Comparison of ENCODE assay signal across 19 cellular contexts in genomic region chr4:134650461-134650860, GRCh38.
DNase-seq lines count a peak whose midpoint lies in the region; ATAC-seq and TF ChIP-seq lines count a peak whose summit lies in the region.
"Had no signal": no experiment of that assay in that cellular context is flagged by ENCODE, and none has a peak within 500 bp of the region (broad histone marks: within the 10 kb centered on the region; RNA-seq: fewer than 3 reads in every experiment).

No MANE protein-coding gene starts in this region.

- no peak for ATAC-seq in stimulated activated naive CD8-positive, alpha-beta T cell treated with anti-CD3 and anti-CD28 coated beads, Interleukin-15, Interleukin-2, amounts not matched to agents 100 U/mL and 50 U/mL, for 24 hours
- no peak for ATAC-seq in GM19328 (IDR thresholded peaks at IDR 0.05; ENCODE audit: unreplicated experiment)
- ATAC-seq: SK-N-SH treated with all-trans-retinoic acid at 6 μM for 48 hours had no signal

- in situ Hi-C loops in GM13977 (cut with MboI; ENCODE audit: low pct_unique_long_range_greater_than_20kb, low sequenced_read_pairs, unreplicated experiment): no loop called here

- no peak overlapping the region for H3K9ac ChIP-seq in SK-N-SH
- H3K9ac ChIP-seq: GM23248 had no signal

- no peaks in the 10 kb centered on the region for H3K27me3 ChIP-seq in SK-N-SH (ENCODE audit: insufficient read depth)

- CTCF ChIA-PET in SK-N-SH (lab: Yijun Ruan, JAX): interaction anchor here (1.4 kb wide), 1 partner anchor 15 kb away, joined by 4 read pairs; no protein-coding TSS in a partner anchor

- TF ChIP-seq CTCF in GM13977 (IDR thresholded peaks at IDR 0.05; ENCODE audit: extremely low read depth, insufficient read depth, missing control alignments) (peak; percentile 6), VCaP (conservative IDR thresholded peaks at IDR 0.05) (peak; percentile 30), endothelial cell (IDR thresholded peaks at IDR 0.05; ENCODE audit: unreplicated experiment) (peak; percentile 25), SK-N-SH (IDR thresholded peaks at IDR 0.05) (no peak)

- H3K9me2 ChIP-seq in SK-N-SH: no peaks in the 10 kb centered on the region

- no peak for DNase-seq in GM13977 (ENCODE audit: low spot score)
- no peak for DNase-seq in endothelial cell (ENCODE audit: low spot score)
- peak; percentile 18 for DNase-seq in renal cortical epithelial cell (ENCODE audit: low read depth)
- no peak for DNase-seq in stimulated activated naive CD8-positive, alpha-beta T cell treated with anti-CD3 and anti-CD28 coated beads, Interleukin-15, Interleukin-2, amounts not matched to agents 100 U/mL and 50 U/mL, for 24 hours
- no peak for DNase-seq in middle frontal gyrus (ENCODE audit: extremely low spot score, low spot score)
- DNase-seq in SK-N-SH: no peak
- DNase-seq: C1 segment of cervical spinal cord, DMS79 treated with DMSO at 0.1 percent for 48 hours, GM23248, HCEC 1CT, NCI-H1105 treated with DMSO at 0.1 percent for 48 hours, NCI-H1694, NCI-H510A, NCI-H774, RPMI8226, SHP77 treated with DMSO at 0.1 percent for 48 hours had no signal

- no peaks in the 10 kb centered on the region for H3K36me3 ChIP-seq in SK-N-SH (replicated peaks in 1 of 2; ENCODE audit: control insufficient read depth in 1 of 2, insufficient read depth in 2 of 2, low read length in 1 of 2)

- H3K36me3 Mint-ChIP-seq in endothelial cell (ENCODE audit: low read depth, unreplicated experiment): no peaks in the 10 kb centered on the region

- no peak for TF ChIP-seq EP300 in SK-N-SH (IDR thresholded peaks at IDR 0.05; ENCODE audit: borderline replicate concordance in 1 of 2, low read depth in 1 of 2, low read length in 1 of 2)

- no peak overlapping the region for H3K4me3 ChIP-seq in SK-N-SH (ENCODE audit: low read depth in 2 of 2, low read length in 1 of 2)
- H3K4me3 ChIP-seq: GM23248 had no signal

- 33% methylated on average over 2 of the region's 2 CpGs for WGBS in SK-N-SH (ENCODE audit: low lambda C conversion rate)

- no peaks in the 10 kb centered on the region for H3K4me1 Mint-ChIP-seq in endothelial cell (ENCODE audit: unreplicated experiment)

- POLR2A ChIA-PET in SK-N-SH (lab: Yijun Ruan, JAX): no interaction called here

- H3K4me1 ChIP-seq in SK-N-SH (ENCODE audit: control insufficient read depth in 1 of 2, insufficient read depth in 2 of 2, low read depth in 1 of 2, low read length in 1 of 2): no peaks in the 10 kb centered on the region

- H3K9me3 ChIP-seq in SK-N-SH: no peaks in the 10 kb centered on the region

- H3K9me3 Mint-ChIP-seq in endothelial cell (ENCODE audit: unreplicated experiment): no peaks in the 10 kb centered on the region

- no peaks in the 10 kb centered on the region for H4K20me1 ChIP-seq in SK-N-SH (ENCODE audit: insufficient read depth)

- no peak for TF ChIP-seq RAD21 in SK-N-SH (IDR thresholded peaks at IDR 0.05; ENCODE audit: low read length)

- no peak overlapping the region for H3K27ac Mint-ChIP-seq in endothelial cell (ENCODE audit: unreplicated experiment)

- H2AFZ ChIP-seq in SK-N-SH (ENCODE audit: low read depth): no peak overlapping the region
- H2AFZ ChIP-seq: GM23248 had no signal

- no peaks in the 10 kb centered on the region for H3K27me3 Mint-ChIP-seq in endothelial cell (ENCODE audit: unreplicated experiment)

- no peak overlapping the region for H3K4me3 Mint-ChIP-seq in endothelial cell (ENCODE audit: unreplicated experiment)

- no peak overlapping the region for H3K27ac ChIP-seq in VCaP
- no peak overlapping the region for H3K27ac ChIP-seq in SK-N-SH (ENCODE audit: low read depth in 2 of 2, low read length in 1 of 2)
- H3K27ac ChIP-seq: GM23248 had no signal

- H3F3A ChIP-seq in SK-N-SH (replicated peaks; ENCODE audit: insufficient read depth): no peaks in the 10 kb centered on the region

- H3K79me2 ChIP-seq in SK-N-SH (ENCODE audit: insufficient read depth): no peaks in the 10 kb centered on the region

- no peak overlapping the region for H3K4me2 ChIP-seq in SK-N-SH

TF ChIP-seq in SK-N-SH, 30 proteins besides CTCF, POLR2A, EP300 and RAD21:
- TF ChIP-seq USF2 (IDR thresholded peaks at IDR 0.05; ENCODE audit: borderline replicate concordance, low read depth, low read length): no peak
- no peak for TF ChIP-seq MAX (IDR thresholded peaks at IDR 0.05; ENCODE audit: low read depth)
- TF ChIP-seq RCOR1 (IDR thresholded peaks at IDR 0.05; ENCODE audit: low read length): no peak
- TF ChIP-seq USF1 (IDR thresholded peaks at IDR 0.05; ENCODE audit: borderline replicate concordance, low read depth): no peak
- TF ChIP-seq SIN3A (IDR thresholded peaks at IDR 0.05; ENCODE audit: borderline replicate concordance, low read depth, low read length): no peak
- no peak for TF ChIP-seq FOXJ3 (CRISPR knock-in tag; IDR thresholded peaks at IDR 0.05)
- TF ChIP-seq TAF1 (IDR thresholded peaks at IDR 0.05; ENCODE audit: borderline replicate concordance, low read depth, low read length): no peak
- TF ChIP-seq MXI1 (IDR thresholded peaks at IDR 0.05; ENCODE audit: low read depth, low read length): no peak
- no peak for TF ChIP-seq ELF1 (IDR thresholded peaks at IDR 0.05)
- no peak for TF ChIP-seq POLR2AphosphoS5 (IDR thresholded peaks at IDR 0.05; ENCODE audit: low read depth, low read length)
- TF ChIP-seq GABPA (IDR thresholded peaks at IDR 0.05; ENCODE audit: low read depth): no peak
- no peak for TF ChIP-seq CHD2 (IDR thresholded peaks at IDR 0.05; ENCODE audit: low read length, partially characterized antibody)
- no peak for TF ChIP-seq TCF12 (IDR thresholded peaks at IDR 0.05)
- TF ChIP-seq NRF1 (IDR thresholded peaks at IDR 0.05; ENCODE audit: low read depth, low read length): no peak
- no peak for TF ChIP-seq REST (IDR thresholded peaks at IDR 0.05; ENCODE audit: low read depth, low read length)
- no peak for TF ChIP-seq FOXM1 (IDR thresholded peaks at IDR 0.05; ENCODE audit: low read depth)
- no peak for TF ChIP-seq EZH2phosphoT487 (IDR thresholded peaks at IDR 0.05; ENCODE audit: borderline replicate concordance, low read depth)
- no peak for TF ChIP-seq YY1 (IDR thresholded peaks at IDR 0.05; ENCODE audit: low read depth)
- TF ChIP-seq MEF2A (IDR thresholded peaks at IDR 0.05; ENCODE audit: borderline replicate concordance, low read depth): no peak
- TF ChIP-seq FOSL2 (IDR thresholded peaks at IDR 0.05; ENCODE audit: borderline replicate concordance, low read depth): no peak
